27 cellular contexts compared by ENCODE assay signal in genomic region chr1:205922314-205922713, GRCh38. TPM values are rescaled to one million over a fixed set of nuclear protein-coding genes. Genes with fewer than 3 reads are reported as not detected.
"Had no signal": no experiment of that assay in that cellular context is flagged by ENCODE, and none has a peak within 500 bp of the region (broad histone marks: within the 10 kb centered on the region; RNA-seq: fewer than 3 reads in every experiment).

No MANE protein-coding gene starts in this region.

- DNase-seq: activated CD4-positive, alpha-beta T cell treated with anti-CD3 and anti-CD28 coated beads, Interleukin-2, amount 10 ng/mL, durations not matched to agents 7 days and 5 days; activated CD4-positive, CD25-positive, alpha-beta regulatory T cell; activated CD8-positive, alpha-beta memory T cell treated with anti-CD3 and anti-CD28 coated beads, Interleukin-2, amount 50 U/mL, for 4 hours; activated CD8-positive, alpha-beta T cell treated with anti-CD3 and anti-CD28 coated beads for 36 hours; activated naive CD4-positive, alpha-beta T cell; activated T-cell treated with anti-CD3 and anti-CD28 coated beads, Interleukin-2, amount 50 U/mL, for 72 hours; aorta; IMR-90; KG1; NCI-H1092; NCI-H1417 treated with DMSO at 0.1 percent for 48 hours; NCI-H1694; NCI-H2029; NCI-H2107; NCI-H2171 treated with DMSO at 0.1 percent for 48 hours; NCI-H345; NCI-H510A; NCI-H526 treated with DMSO at 0.1 percent for 48 hours; NCI-H82; SIG-M5; T-helper 17 cell; T-helper 9 cell had no signal

- ATAC-seq: activated CD8-positive, alpha-beta T cell treated with anti-CD3 and anti-CD28 coated beads for 36 hours; activated T-cell treated with anti-CD3 and anti-CD28 coated beads, Interleukin-2, amount 50 U/mL, for 72 hours; T-helper 17 cell had no signal

- FAIRE-seq: bronchial epithelial cell, TTC549 had no signal

RNA-seq across cellular contexts. Expression of gene SLC26A9, which starts 20.9 kb away (rescaled TPM):
- total RNA-seq: activated CD4-positive, alpha-beta T cell treated with anti-CD3 and anti-CD28 coated beads, Interleukin-2, amount 10 ng/mL, durations not matched to agents 7 days and 5 days; activated CD8-positive, alpha-beta T cell treated with anti-CD3 and anti-CD28 coated beads for 36 hours; activated T-cell treated with anti-CD3 and anti-CD28 coated beads, Interleukin-2, amount 50 U/mL, for 72 hours; activated T-helper 2 cell treated with anti-CD3 and anti-CD28 coated beads, Interferon-gamma antibody, Interleukin-2, Interleukin-4, amounts not matched to agents 10 μg/mL and 5 μg/mL and 100 μg/mL, durations not matched to agents 14 hours and 24 hours and 36 hours; bronchial epithelial cell; IMR-90; MCF 10A; OCI-LY7; T-helper 17 cell had no signal
- polyA plus RNA-seq: IMR-90 had no signal
